8 cellular contexts compared by ENCODE assay signal in the genomic region with DNA sequence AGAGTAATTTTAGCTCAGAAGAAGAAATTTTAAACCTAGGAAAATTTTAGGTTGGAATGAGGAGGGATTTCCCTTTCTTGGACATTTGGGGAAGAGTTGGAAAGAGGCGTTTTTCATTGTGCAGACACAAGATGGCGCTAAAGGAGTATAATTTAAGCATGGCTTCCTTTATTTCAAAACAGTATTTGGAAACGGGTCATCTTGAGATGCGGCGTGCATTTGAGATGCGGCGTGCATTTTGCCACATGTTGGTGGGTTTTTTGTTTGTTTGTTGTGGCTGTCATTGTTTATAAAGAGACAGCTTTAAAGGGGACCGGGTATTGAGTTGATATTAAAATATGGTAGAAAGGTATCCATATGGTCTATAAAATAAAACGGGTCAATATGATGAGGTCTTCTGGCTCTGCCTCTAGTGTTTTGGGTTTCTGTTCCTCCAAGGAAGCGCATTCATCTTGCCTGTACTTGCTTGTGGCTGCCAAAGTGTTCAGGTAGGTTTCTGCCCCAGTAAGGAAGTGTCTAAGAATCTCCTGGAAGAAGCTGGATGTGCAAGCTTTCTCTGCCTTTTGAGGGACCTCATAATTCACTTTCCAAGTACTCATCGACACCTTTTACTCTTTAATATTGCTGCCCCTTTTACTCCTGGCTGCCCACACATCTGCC.
DNase-seq lines count a peak whose midpoint lies in the region; ATAC-seq, FAIRE-seq and TF ChIP-seq lines count a peak whose summit lies in the region.

No MANE protein-coding gene starts in this region.

- intact Hi-C loops in pancreas (cut with DNase I) (no loop called here), sigmoid colon (cut with DNase I) (loop anchor here (2.0 kb wide), 1 partner anchor 194 kb away; no protein-coding TSS in a partner anchor)

- no peak overlapping the region for H3K9ac ChIP-seq in H9 (ENCODE audit: extremely low read depth, insufficient read length, low read length)

- H2AK5ac ChIP-seq in H9 (ENCODE audit: insufficient read length, low read length), result no peak overlapping the region

- no peak overlapping the region for H2AFZ ChIP-seq in H9 (ENCODE audit: low read length)

- H3K18ac ChIP-seq in H9 (ENCODE audit: insufficient read length, low read depth, low read length), result no peak overlapping the region

- no CpG with 5 or more reads among the region's 11 CpGs for WGBS in H9 (ENCODE audit: extremely low coverage, insufficient read length, low lambda C conversion rate)
- 12% methylated on average over 11 of the region's 11 CpGs for WGBS in pancreas, 2 donors
- 13 to 19% methylated on average over 11 of the region's 11 CpGs for WGBS in sigmoid colon, 2 donors

- H3K9me3 ChIP-seq in H9 (ENCODE audit: control insufficient read depth, low read depth, low read length) (no peaks in the 10 kb centered on the region), pancreas (no peaks in the 10 kb centered on the region), sigmoid colon (no peaks in the 10 kb centered on the region)

- no peak overlapping the region for H3K23ac ChIP-seq in H9 (ENCODE audit: insufficient read length, low read depth, low read length)

- H3K56ac ChIP-seq in H9 (ENCODE audit: insufficient read length, low read depth, low read length), result no peak overlapping the region

- ATAC-seq in pancreas (peak; percentile 43 to 78 (median 76)), HG02759 (IDR thresholded peaks at IDR 0.05; ENCODE audit: unreplicated experiment) (no peak)

- H3K27ac Mint-ChIP-seq in H9, result no peak overlapping the region

- no peak overlapping the region for H2BK15ac ChIP-seq in H9 (ENCODE audit: low read depth, low read length)

- H3K4me3 ChIP-seq in fibroblast of pulmonary artery (replicated peaks; ENCODE audit: low read depth, low read length) (peak overlapping the region; percentile 21), pancreas (no peak overlapping the region), sigmoid colon (no peak overlapping the region)

- no peaks in the 10 kb centered on the region for H3K79me2 ChIP-seq in H9 (ENCODE audit: insufficient read depth, low read length)

- no peak overlapping the region for H3K4ac ChIP-seq in H9 (ENCODE audit: low read depth, low read length)

- no peak for TF ChIP-seq EP300 in sigmoid colon (IDR thresholded peaks at IDR 0.05)

- H3K27me3 Mint-ChIP-seq in H9 (ENCODE audit: low read depth), result no peaks in the 10 kb centered on the region; the same call in none of the 2 replicates

- no peaks in the 10 kb centered on the region; the same call in 1 of the 2 replicates for H3K27me3 ChIP-seq in H9 (ENCODE audit: insufficient read depth, low read length)
- H3K27me3 ChIP-seq in pancreas, result peaks cover 0 to 7% (median 2%) of the 10 kb centered on the region in 4 donors
- peaks cover 0 to 8% (median 0%) of the 10 kb centered on the region in 3 donors for H3K27me3 ChIP-seq in sigmoid colon

- no peak overlapping the region for H3T11ph ChIP-seq in H9 (ENCODE audit: low read length)

- no peak overlapping the region for H3K4me3 Mint-ChIP-seq in H9

- peaks cover 6 to 7% of the 10 kb centered on the region in 2 experiments for H3K4me1 Mint-ChIP-seq in H9

- TF ChIP-seq POLR2A in sigmoid colon (IDR thresholded peaks at IDR 0.05), result no peak

- H3K23me2 ChIP-seq in H9 (ENCODE audit: insufficient read length, low read depth, low read length, poor library complexity, severe bottlenecking), result no peaks in the 10 kb centered on the region

- H3K14ac ChIP-seq in H9 (ENCODE audit: insufficient read depth, low read length), result no peak overlapping the region

- H3K36me3 ChIP-seq in pancreas (no peaks in the 10 kb centered on the region), sigmoid colon (no peaks in the 10 kb centered on the region)

- H2BK5ac ChIP-seq in H9 (ENCODE audit: insufficient read length, low read length), result no peak overlapping the region

- no peak overlapping the region for H4K91ac ChIP-seq in H9 (ENCODE audit: insufficient read length, low read depth, low read length)

- TF ChIP-seq CTCF in H9 (conservative IDR thresholded peaks at IDR 0.05), result peak; percentile 81
- TF ChIP-seq CTCF in fibroblast of pulmonary artery (IDR thresholded peaks at IDR 0.05; ENCODE audit: low read length, missing control alignments), result peak; percentile 72
- peak in 3 of 4 donors; percentile 40 to 48 (median 43) for TF ChIP-seq CTCF in pancreas (IDR thresholded peaks at IDR 0.05)
- TF ChIP-seq CTCF in sigmoid colon (IDR thresholded peaks at IDR 0.05), result peak in 2 of 4 experiments; percentile 24 to 56

- no peak overlapping the region for H3K4me2 ChIP-seq in H9 (ENCODE audit: insufficient read depth, insufficient read length, low read length)

- H3K27ac ChIP-seq in H9 (ENCODE audit: insufficient read length, low read depth, low read length) (no peak overlapping the region), pancreas (no peak overlapping the region), sigmoid colon (no peak overlapping the region)

- no peaks in the 10 kb centered on the region for H3K9me3 Mint-ChIP-seq in H9

- in situ Hi-C loops in Caki2 (cut with HindIII; ENCODE audit: low pct_unique_long_range_greater_than_20kb, low sequenced_read_pairs), result no loop called here

- no peaks in the 10 kb centered on the region for H3K36me3 Mint-ChIP-seq in H9 (ENCODE audit: insufficient read depth in 1 of 3, low read depth in 3 of 3)

- H4K20me1 ChIP-seq in H9 (ENCODE audit: control insufficient read depth, insufficient read depth, insufficient read length), result no peaks in the 10 kb centered on the region

- no peak overlapping the region for H4K5ac ChIP-seq in H9 (ENCODE audit: insufficient read length, low read depth, low read length)

- H2BK120ac ChIP-seq in H9 (ENCODE audit: low read depth, low read length, poor library complexity, severe bottlenecking), result no peak overlapping the region

- H2BK12ac ChIP-seq in H9 (ENCODE audit: insufficient read length, low read depth, low read length), result no peak overlapping the region

- no peak overlapping the region for H4K8ac ChIP-seq in H9 (replicated peaks; ENCODE audit: insufficient read length, low read depth, low read length)

- DNase-seq in Caki2 (ENCODE audit: low read depth) (peak; percentile 45), H9 (no peak), NCI-H226 (peak; percentile 3), fibroblast of pulmonary artery (ENCODE audit: low read depth) (peak; percentile 71), pancreas (peak in 1 of 6 donors; percentile 32), sigmoid colon (no peak)
- peak; percentile 17 to 30 for DNase-seq in activated CD4-positive, alpha-beta T cell treated with anti-CD3 and anti-CD28 coated beads, Interleukin-2, amount 50 U/mL, for 48 hours

- no peaks in the 10 kb centered on the region for H3K4me1 ChIP-seq in H9 (ENCODE audit: insufficient read depth, low read length)
- H3K4me1 ChIP-seq in pancreas, result no peaks in the 10 kb centered on the region
- H3K4me1 ChIP-seq in sigmoid colon, result no peaks in the 10 kb centered on the region

- peak; percentile 77 for FAIRE-seq in pancreas (lab: Jason Lieb, UNC)

- H3K79me1 ChIP-seq in H9 (ENCODE audit: insufficient read depth, low read depth, low read length, poor library complexity, severe bottlenecking), result no peaks in the 10 kb centered on the region

- no peak overlapping the region for H2BK20ac ChIP-seq in H9 (ENCODE audit: low read depth, low read length, poor library complexity, severe bottlenecking)

Comparison
In these comparisons a context has a peak if more than half of its experiments do, and no peak if none do; other contexts are left out.
1. DNase-seq: peak in Caki2 (single experiment), NCI-H226 (single experiment), activated CD4-positive, alpha-beta T cell treated with anti-CD3 and anti-CD28 coated beads, Interleukin-2, amount 50 U/mL, for 48 hours (2 of 2) and fibroblast of pulmonary artery (single experiment); none in H9 (single experiment) and sigmoid colon (single experiment).